Comparison of ENCODE assay signal across 2 cellular contexts in the genomic region with DNA sequence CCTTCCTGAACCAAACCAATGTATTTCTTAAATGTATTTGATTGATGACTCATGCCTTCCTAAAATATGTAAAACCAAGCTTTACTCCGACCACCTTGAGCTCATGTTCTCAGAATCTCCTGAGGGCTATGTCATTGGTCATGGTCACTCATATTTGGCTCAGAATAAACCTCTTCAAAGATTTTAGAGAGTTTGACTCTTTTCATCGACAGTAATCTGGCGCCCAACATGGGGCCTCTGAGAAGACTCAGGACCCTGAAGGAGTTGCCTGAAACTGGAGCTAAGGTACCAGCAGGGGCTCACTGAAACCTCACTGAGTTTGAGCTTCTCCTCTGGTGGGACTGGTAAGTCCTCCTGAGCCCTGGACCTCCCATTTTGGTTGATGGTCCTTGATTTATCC.
TF ChIP-seq lines count a peak whose summit lies in the region.

No MANE protein-coding gene starts in this region.

TF ChIP-seq in A549, 52 proteins besides CTCF, POLR2A, EP300 and RAD21:
- TF ChIP-seq POLR2AphosphoS2 (conservative IDR thresholded peaks at IDR 0.05; ENCODE audit: low read length), result no peak
- TF ChIP-seq FOSL2 (IDR thresholded peaks at IDR 0.05), result no peak
- TF ChIP-seq FOSL2 (CRISPR knock-in tag; IDR thresholded peaks at IDR 0.05), result peak; percentile 70; the same call in 1 of the 2 replicates
TF ChIP-seq in A549: peak in this region for 1.

TF ChIP-seq in HCT116, 20 proteins besides CTCF, POLR2A, EP300 and RAD21:
- TF ChIP-seq MAX (IDR thresholded peaks at IDR 0.05) (no peak), POLR2AphosphoS5 (IDR thresholded peaks at IDR 0.05; ENCODE audit: low read depth, low read length) (no peak), EZH2phosphoT487 (IDR thresholded peaks at IDR 0.05; ENCODE audit: borderline replicate concordance) (no peak), ZNF274 (IDR thresholded peaks at IDR 0.05; ENCODE audit: low read depth, low read length) (no peak), SRF (IDR thresholded peaks at IDR 0.05; ENCODE audit: low read depth) (no peak), JUND (IDR thresholded peaks at IDR 0.05) (no peak), CEBPB (IDR thresholded peaks at IDR 0.05; ENCODE audit: low read depth) (no peak), SIN3A (IDR thresholded peaks at IDR 0.05; ENCODE audit: low read depth) (no peak), EGR1 (IDR thresholded peaks at IDR 0.05; ENCODE audit: low read depth) (no peak), CBX3 (IDR thresholded peaks at IDR 0.05; ENCODE audit: low read depth) (no peak), SP1 (IDR thresholded peaks at IDR 0.05; ENCODE audit: low read depth) (no peak), FOSL1 (IDR thresholded peaks at IDR 0.05; ENCODE audit: low read depth) (no peak), ZFX (IDR thresholded peaks at IDR 0.05) (no peak), ELF1 (IDR thresholded peaks at IDR 0.05; ENCODE audit: borderline replicate concordance, low read depth) (no peak)
- TF ChIP-seq, protein P1, sequence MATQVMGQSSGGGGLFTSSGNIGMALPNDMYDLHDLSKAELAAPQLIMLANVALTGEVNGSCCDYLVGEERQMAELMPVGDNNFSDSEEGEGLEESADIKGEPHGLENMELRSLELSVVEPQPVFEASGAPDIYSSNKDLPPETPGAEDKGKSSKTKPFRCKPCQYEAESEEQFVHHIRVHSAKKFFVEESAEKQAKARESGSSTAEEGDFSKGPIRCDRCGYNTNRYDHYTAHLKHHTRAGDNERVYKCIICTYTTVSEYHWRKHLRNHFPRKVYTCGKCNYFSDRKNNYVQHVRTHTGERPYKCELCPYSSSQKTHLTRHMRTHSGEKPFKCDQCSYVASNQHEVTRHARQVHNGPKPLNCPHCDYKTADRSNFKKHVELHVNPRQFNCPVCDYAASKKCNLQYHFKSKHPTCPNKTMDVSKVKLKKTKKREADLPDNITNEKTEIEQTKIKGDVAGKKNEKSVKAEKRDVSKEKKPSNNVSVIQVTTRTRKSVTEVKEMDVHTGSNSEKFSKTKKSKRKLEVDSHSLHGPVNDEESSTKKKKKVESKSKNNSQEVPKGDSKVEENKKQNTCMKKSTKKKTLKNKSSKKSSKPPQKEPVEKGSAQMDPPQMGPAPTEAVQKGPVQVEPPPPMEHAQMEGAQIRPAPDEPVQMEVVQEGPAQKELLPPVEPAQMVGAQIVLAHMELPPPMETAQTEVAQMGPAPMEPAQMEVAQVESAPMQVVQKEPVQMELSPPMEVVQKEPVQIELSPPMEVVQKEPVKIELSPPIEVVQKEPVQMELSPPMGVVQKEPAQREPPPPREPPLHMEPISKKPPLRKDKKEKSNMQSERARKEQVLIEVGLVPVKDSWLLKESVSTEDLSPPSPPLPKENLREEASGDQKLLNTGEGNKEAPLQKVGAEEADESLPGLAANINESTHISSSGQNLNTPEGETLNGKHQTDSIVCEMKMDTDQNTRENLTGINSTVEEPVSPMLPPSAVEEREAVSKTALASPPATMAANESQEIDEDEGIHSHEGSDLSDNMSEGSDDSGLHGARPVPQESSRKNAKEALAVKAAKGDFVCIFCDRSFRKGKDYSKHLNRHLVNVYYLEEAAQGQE (IDR thresholded peaks at IDR 0.05; ENCODE audit: low read depth), result no peak
TF ChIP-seq in HCT116: peak in this region for 0.
